ENCODE assay signal across 18 cellular contexts in the genomic region with DNA sequence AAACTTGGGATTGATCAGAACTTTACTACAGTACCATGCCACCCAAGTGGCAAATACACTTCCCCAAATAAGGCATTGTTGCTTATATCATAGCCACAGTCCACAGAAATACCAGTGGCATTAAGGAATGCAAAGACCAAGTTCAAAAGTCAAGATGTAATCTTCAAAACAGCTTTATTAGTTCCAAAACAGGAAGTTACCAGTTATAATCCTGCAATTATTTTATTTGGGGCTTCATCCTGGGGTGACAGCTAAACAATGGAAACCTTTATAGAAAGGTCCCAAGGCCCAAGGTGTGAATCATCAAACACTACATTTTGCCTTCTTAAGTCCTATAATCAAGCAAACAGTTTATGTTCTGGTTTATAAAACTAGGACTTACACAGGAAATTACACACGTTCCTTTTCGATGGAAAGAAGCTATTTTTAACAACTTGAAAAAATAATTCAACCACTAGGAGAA. TPM values are rescaled to one million over a fixed set of nuclear protein-coding genes. Genes with fewer than 3 reads are reported as not detected.
A peak's percentile ranks its signal among the peaks of the same experiment; 100 is the strongest.
DNase-seq lines count a peak whose midpoint lies in the region; ATAC-seq and TF ChIP-seq lines count a peak whose summit lies in the region.
"Had no signal": no experiment of that assay in that cellular context is flagged by ENCODE, and none has a peak within 500 bp of the region (broad histone marks: within the 10 kb centered on the region; RNA-seq: fewer than 3 reads in every experiment).

No MANE protein-coding gene starts in this region.

- 34 to 41% methylated on average over 2 of the region's 2 CpGs for WGBS in lower leg skin, 2 donors

- no peaks in the 10 kb centered on the region for H3K27me3 Mint-ChIP-seq in stimulated activated naive B cell treated with anti-CD40 and anti-IgM and Interleukin-4, amounts not matched to agents 10 μg/mL and 1 μg/mL and 100 μg/mL, for 72 hours
- H3K27me3 Mint-ChIP-seq: effector memory CD8-positive, alpha-beta T cell had no signal

- no peak for ATAC-seq in GM21717 (IDR thresholded peaks at IDR 0.05; ENCODE audit: unreplicated experiment)
- no peak for ATAC-seq in stimulated activated naive B cell treated with anti-CD40 and anti-IgM and Interleukin-4, amounts not matched to agents 10 μg/mL and 1 μg/mL and 100 μg/mL, for 72 hours (replicated peaks)
- no peak for ATAC-seq in stimulated activated naive CD8-positive, alpha-beta T cell treated with anti-CD3 and anti-CD28 coated beads, Interleukin-15, Interleukin-2, amounts not matched to agents 100 U/mL and 50 U/mL, for 24 hours
- ATAC-seq: effector memory CD8-positive, alpha-beta T cell; HepG2; left lung had no signal

- H3K36me3 Mint-ChIP-seq in stimulated activated naive B cell treated with anti-CD40 and anti-IgM and Interleukin-4, amounts not matched to agents 10 μg/mL and 1 μg/mL and 100 μg/mL, for 72 hours, result no peaks in the 10 kb centered on the region
- H3K36me3 Mint-ChIP-seq: natural killer cell treated with Interleukin-12 subunit alpha and Interleukin-12 subunit beta and Interleukin-15 and Interleukin-18, amount 100 ng/mL, for 72 hours had no signal

- TF ChIP-seq POLR2A in lower leg skin (IDR thresholded peaks at IDR 0.05), result no peak

- DNase-seq in H4 (ENCODE audit: low spot score), result peak; percentile 85
- peak; percentile 51 for DNase-seq in amniotic epithelial cell (ENCODE audit: low read depth)
- peak; percentile 45 for DNase-seq in foreskin fibroblast
- no peak for DNase-seq in tibial artery
- DNase-seq in stimulated activated naive B cell treated with anti-CD40 and anti-IgM and Interleukin-4, amounts not matched to agents 10 μg/mL and 1 μg/mL and 100 μg/mL, for 72 hours, result no peak
- DNase-seq in lower leg skin (ENCODE audit: low spot score in 2 of 2), result no peak
- no peak for DNase-seq in stimulated activated naive CD8-positive, alpha-beta T cell treated with anti-CD3 and anti-CD28 coated beads, Interleukin-15, Interleukin-2, amounts not matched to agents 100 U/mL and 50 U/mL, for 24 hours
- DNase-seq: amniotic stem cell; effector memory CD8-positive, alpha-beta T cell; NCI-H446 had no signal

- H3K4me1 Mint-ChIP-seq in stimulated activated naive B cell treated with anti-CD40 and anti-IgM and Interleukin-4, amounts not matched to agents 10 μg/mL and 1 μg/mL and 100 μg/mL, for 72 hours, result no peaks in the 10 kb centered on the region

- TF ChIP-seq CTCF in foreskin fibroblast (IDR thresholded peaks at IDR 0.05; ENCODE audit: low read depth, low read length), result no peak
- no peak for TF ChIP-seq CTCF in tibial artery (IDR thresholded peaks at IDR 0.05)
- TF ChIP-seq CTCF in lower leg skin (IDR thresholded peaks at IDR 0.05), result no peak

- no peak overlapping the region for H3K27ac Mint-ChIP-seq in stimulated activated naive B cell treated with anti-CD40 and anti-IgM and Interleukin-4, amounts not matched to agents 10 μg/mL and 1 μg/mL and 100 μg/mL, for 72 hours
- H3K27ac Mint-ChIP-seq: effector memory CD8-positive, alpha-beta T cell; natural killer cell treated with Interleukin-12 subunit alpha and Interleukin-12 subunit beta and Interleukin-15 and Interleukin-18, amount 100 ng/mL, for 72 hours; T-helper 1 cell treated with Interleukin-12 subunit alpha and Interleukin-12 subunit beta and Interleukin-4 antibody, amounts not matched to agents 30 μg/mL and 1 μg/mL, for 36 hours had no signal

- H3K4me3 ChIP-seq in foreskin fibroblast (ENCODE audit: low read depth in 1 of 2, low read length in 2 of 2) (no peak overlapping the region), tibial artery (no peak overlapping the region), lower leg skin (ENCODE audit: low read depth, poor library complexity, severe bottlenecking) (no peak overlapping the region)
- H3K4me3 ChIP-seq: hepatocyte, left lung, suprapubic skin had no signal

- no peak overlapping the region for H3K4me3 Mint-ChIP-seq in stimulated activated naive B cell treated with anti-CD40 and anti-IgM and Interleukin-4, amounts not matched to agents 10 μg/mL and 1 μg/mL and 100 μg/mL, for 72 hours
- H3K4me3 Mint-ChIP-seq: effector memory CD8-positive, alpha-beta T cell; natural killer cell treated with Interleukin-12 subunit alpha and Interleukin-12 subunit beta and Interleukin-15 and Interleukin-18, amount 100 ng/mL, for 72 hours; T-helper 1 cell treated with Interleukin-12 subunit alpha and Interleukin-12 subunit beta and Interleukin-4 antibody, amounts not matched to agents 30 μg/mL and 1 μg/mL, for 36 hours had no signal

- no peaks in the 10 kb centered on the region for H3K36me3 ChIP-seq in tibial artery
- H3K36me3 ChIP-seq: left lung, suprapubic skin had no signal

- H3K27ac ChIP-seq in tibial artery, result peak overlapping the region; percentile 53 to 72
- H3K27ac ChIP-seq: hepatocyte, suprapubic skin had no signal

- no peaks in the 10 kb centered on the region for H3K9me3 ChIP-seq in tibial artery
- H3K9me3 ChIP-seq: left lung, suprapubic skin had no signal

- peaks cover 0 to 47% (median 21%) of the 10 kb centered on the region in 4 donors for H3K4me1 ChIP-seq in tibial artery
- H3K4me1 ChIP-seq: suprapubic skin had no signal

- intact Hi-C loops in tibial artery (cut with DNase I; ENCODE audit: low total_unique reads), result no loop called here
- intact Hi-C loops in lower leg skin (cut with DNase I; ENCODE audit: low total_unique reads), result no loop called here

- no peaks in the 10 kb centered on the region for H3K9me3 Mint-ChIP-seq in stimulated activated naive B cell treated with anti-CD40 and anti-IgM and Interleukin-4, amounts not matched to agents 10 μg/mL and 1 μg/mL and 100 μg/mL, for 72 hours
- H3K9me3 Mint-ChIP-seq: effector memory CD8-positive, alpha-beta T cell; natural killer cell treated with Interleukin-12 subunit alpha and Interleukin-12 subunit beta and Interleukin-15 and Interleukin-18, amount 100 ng/mL, for 72 hours; T-helper 1 cell treated with Interleukin-12 subunit alpha and Interleukin-12 subunit beta and Interleukin-4 antibody, amounts not matched to agents 30 μg/mL and 1 μg/mL, for 36 hours had no signal

- no peaks in the 10 kb centered on the region for H3K27me3 ChIP-seq in tibial artery
- H3K27me3 ChIP-seq: hepatocyte, left lung, suprapubic skin had no signal

RNA-seq across cellular contexts. Expression of gene RNF7, which starts 30.3 kb away (rescaled TPM):
- total RNA-seq in H4 (2014; rRNA removed; shearing (Covaris generic)), result 161 and 206 TPM in 2 replicates
- 100 to 1,000 TPM in 1 of 4 donors, 10 to 100 TPM in 3; 75.6 to 117 (median 84.1) TPM for total RNA-seq in lower leg skin

RNA-seq across cellular contexts. Expression of gene GRK7, which starts 55.4 kb away (rescaled TPM):
- total RNA-seq in H4 (2014; rRNA removed; shearing (Covaris generic)), result not detected in 2 replicates
- total RNA-seq in lower leg skin, result under 1 TPM in 1 of 4 donors, not detected in 3; 0.34 TPM
- total RNA-seq: HepG2, left lung, OCI-LY7 had no signal

Comparison
In these comparisons a context has a peak if more than half of its experiments do, and no peak if none do; other contexts are left out.
1. DNase-seq: peak in H4 (single experiment), amniotic epithelial cell (single experiment) and foreskin fibroblast (2 of 2); none in tibial artery (0 of 2), stimulated activated naive B cell treated with anti-CD40 and anti-IgM and Interleukin-4, amounts not matched to agents 10 μg/mL and 1 μg/mL and 100 μg/mL, for 72 hours (single experiment), lower leg skin (0 of 2) and stimulated activated naive CD8-positive, alpha-beta T cell treated with anti-CD3 and anti-CD28 coated beads, Interleukin-15, Interleukin-2, amounts not matched to agents 100 U/mL and 50 U/mL, for 24 hours (single experiment).